12 cellular contexts compared by ENCODE assay signal in genomic region chr15:55499158-55499557, GRCh38. TPM values are rescaled to one million over a fixed set of nuclear protein-coding genes. Genes with fewer than 3 reads are reported as not detected.
DNase-seq lines count a peak whose midpoint lies in the region; ATAC-seq, FAIRE-seq and TF ChIP-seq lines count a peak whose summit lies in the region.
"Had no signal": no experiment of that assay in that cellular context is flagged by ENCODE, and none has a peak within 500 bp of the region (broad histone marks: within the 10 kb centered on the region; RNA-seq: fewer than 3 reads in every experiment).

No MANE protein-coding gene starts in this region.

- no peak for TF ChIP-seq RAD21 in HepG2 (CRISPR knock-in tag; IDR thresholded peaks at IDR 0.05)

- intact Hi-C loops in HepG2 (cut with micrococcal nuclease; ENCODE audit: unreplicated experiment) (no loop called here), right lobe of liver (cut with DNase I) (no loop called here), OCI-LY7 (cut with micrococcal nuclease; ENCODE audit: unreplicated experiment) (no loop called here), endothelial cell of umbilical vein (cut with micrococcal nuclease) (no loop called here), stomach (cut with DNase I; ENCODE audit: low total_unique reads) (no loop called here)

- TF ChIP-seq POLR2A in HepG2 (IDR thresholded peaks at IDR 0.05; ENCODE audit: insufficient read depth in 1 of 2, low read depth in 2 of 2, low read length in 2 of 2) (no peak), right lobe of liver (IDR thresholded peaks at IDR 0.05) (no peak), endothelial cell of umbilical vein (IDR thresholded peaks at IDR 0.05; ENCODE audit: low read depth, low read length) (no peak), H54 (IDR thresholded peaks at IDR 0.05; ENCODE audit: low read depth, low read length) (no peak), stomach (IDR thresholded peaks at IDR 0.05) (no peak)

- in situ Hi-C loops in HepG2 (cut with HindIII; ENCODE audit: extremely low pct_ligation_motif_present, low pct_unique_long_range_greater_than_20kb) = no loop called here

- H3K36me3 ChIP-seq in HepG2 (replicated peaks in 1 of 2; ENCODE audit: control insufficient read depth in 1 of 2, insufficient read depth in 2 of 2, low read length in 2 of 2) (no peaks in the 10 kb centered on the region), right lobe of liver (no peaks in the 10 kb centered on the region), OCI-LY7 (ENCODE audit: insufficient read depth, low read length) (no peaks in the 10 kb centered on the region), endothelial cell of umbilical vein (ENCODE audit: control insufficient read depth in 2 of 2, extremely low read depth in 1 of 2, insufficient read depth in 2 of 2, low read length in 2 of 2) (no peaks in the 10 kb centered on the region), stomach (no peaks in the 10 kb centered on the region)

- no peak for TF ChIP-seq EP300 in HepG2 (IDR thresholded peaks at IDR 0.05; ENCODE audit: low read depth in 2 of 2, low read length in 2 of 2)
- no peak for TF ChIP-seq EP300 in HepG2 (CRISPR knock-in tag; IDR thresholded peaks at IDR 0.05; ENCODE audit: borderline replicate concordance)
- TF ChIP-seq EP300 in stomach (IDR thresholded peaks at IDR 0.05) = no peak

- POLR2A ChIA-PET in HepG2 (lab: Yijun Ruan, JAX) (no interaction called here), OCI-LY7 (lab: Charles Lee) (no interaction called here), endothelial cell of umbilical vein (lab: Charles Lee) (no interaction called here)

- ATAC-seq in HepG2 (no peak), right lobe of liver (no peak)

- TF ChIP-seq CTCF in HepG2 (CRISPR knock-in tag; IDR thresholded peaks at IDR 0.05) = no peak
- no peak for TF ChIP-seq CTCF in right lobe of liver (IDR thresholded peaks at IDR 0.05)
- no peak for TF ChIP-seq CTCF in OCI-LY7 (conservative IDR thresholded peaks at IDR 0.05; ENCODE audit: low read length)
- TF ChIP-seq CTCF in endothelial cell of umbilical vein (IDR thresholded peaks at IDR 0.05; ENCODE audit: extremely low read depth in 1 of 2, insufficient read depth in 1 of 2, low read depth in 1 of 2, low read length in 2 of 2) = no peak
- no peak for TF ChIP-seq CTCF in stomach (IDR thresholded peaks at IDR 0.05)

- DNase-seq in HepG2 (ENCODE audit: low spot score) = no peak
- DNase-seq in right lobe of liver = no peak
- no peak for DNase-seq in OCI-LY7 (ENCODE audit: low spot score)
- no peak for DNase-seq in endothelial cell of umbilical vein (ENCODE audit: low read depth, low spot score)
- DNase-seq in retina = no peak
- no peak for DNase-seq in GOT3 (lab: John Stamatoyannopoulos, UW)
- no peak for DNase-seq in H54 (ENCODE audit: insufficient read length, low spot score)
- no peak for DNase-seq in stomach
- DNase-seq: cerebellar nuclear complex, NCI-H2029 treated with DMSO at 0.1 percent for 48 hours had no signal

- H3K9me3 ChIP-seq in HepG2 (ENCODE audit: low read length) (no peaks in the 10 kb centered on the region), right lobe of liver (peaks cover 0 to 2% (median 0%) of the 10 kb centered on the region in 4 donors), OCI-LY7 (ENCODE audit: low read length) (no peaks in the 10 kb centered on the region), endothelial cell of umbilical vein (replicated peaks; ENCODE audit: control insufficient read depth, insufficient read depth, low read length) (no peaks in the 10 kb centered on the region), stomach (peaks cover 0 to 1% (median 0%) of the 10 kb centered on the region in 4 donors)

- dilution Hi-C loops in endothelial cell of umbilical vein (cut with MboI; ENCODE audit: extremely low pct_ligation_motif_present, low sequenced_read_pairs) = no loop called here

- no peaks in the 10 kb centered on the region for H4K20me1 ChIP-seq in HepG2 (ENCODE audit: insufficient read depth, low read length)
- no peaks in the 10 kb centered on the region for H4K20me1 ChIP-seq in OCI-LY7 (ENCODE audit: insufficient read depth, low read length)
- H4K20me1 ChIP-seq in endothelial cell of umbilical vein (replicated peaks; ENCODE audit: control insufficient read depth, extremely low read depth, insufficient read depth, low read length) = no peaks in the 10 kb centered on the region

- H3K27me3 ChIP-seq in HepG2 (ENCODE audit: control insufficient read depth in 1 of 2, insufficient read depth in 2 of 2, low read length in 2 of 2) = no peaks in the 10 kb centered on the region
- no peaks in the 10 kb centered on the region for H3K27me3 ChIP-seq in right lobe of liver
- H3K27me3 ChIP-seq in endothelial cell of umbilical vein (ENCODE audit: control insufficient read depth in 2 of 2, insufficient read depth in 2 of 2, low read length in 2 of 2) = peaks cover 0 to 3% of the 10 kb centered on the region in 2 experiments
- no peaks in the 10 kb centered on the region for H3K27me3 ChIP-seq in stomach

- no peaks in the 10 kb centered on the region for H3K9me2 ChIP-seq in OCI-LY7 (ENCODE audit: insufficient read depth, low read length)

- H3K79me2 ChIP-seq in HepG2 (ENCODE audit: insufficient read depth, low read length) (no peaks in the 10 kb centered on the region), OCI-LY7 (ENCODE audit: insufficient read depth, low read depth, low read length) (no peaks in the 10 kb centered on the region), endothelial cell of umbilical vein (ENCODE audit: control insufficient read depth, insufficient read depth, low read length) (no peaks in the 10 kb centered on the region)

- FAIRE-seq in HepG2 (lab: Jason Lieb, UNC) (no peak), endothelial cell of umbilical vein (lab: Jason Lieb, UNC) (no peak), H54 (lab: Jason Lieb, UNC) (no peak)
- FAIRE-seq: islet of Langerhans, RCC 7860 had no signal

- H3K9me1 ChIP-seq in endothelial cell of umbilical vein (replicated peaks; ENCODE audit: control insufficient read depth, extremely low read depth, insufficient read depth, low read length) = no peaks in the 10 kb centered on the region

- BruUV-seq in HepG2 (replicated peaks; lab: Mats Ljungman, UMichigan) (no TSS peak), OCI-LY7 (replicated peaks; lab: Mats Ljungman, UMichigan) (no TSS peak), endothelial cell of umbilical vein (replicated peaks; lab: Mats Ljungman, UMichigan) (no TSS peak)

- H3K9ac ChIP-seq in HepG2 (ENCODE audit: insufficient read depth, low read depth, low read length) (no peak overlapping the region), endothelial cell of umbilical vein (replicated peaks; ENCODE audit: extremely low read depth, insufficient read depth, low read length) (no peak overlapping the region)

- CTCF ChIA-PET in HepG2 (lab: Yijun Ruan, JAX; ENCODE audit: low intra/inter-chr PET ratio, low total read pairs) (no interaction called here), OCI-LY7 (lab: Charles Lee; ENCODE audit: unreplicated experiment) (no interaction called here), endothelial cell of umbilical vein (lab: Charles Lee) (interaction anchor here (2.2 kb wide), 1 partner anchor 15 kb away, joined by 8 read pairs; no protein-coding TSS in a partner anchor)

- peaks cover 20% of the 10 kb centered on the region for H3K4me1 ChIP-seq in HepG2 (ENCODE audit: insufficient read depth, low read length)
- no peaks in the 10 kb centered on the region for H3K4me1 ChIP-seq in right lobe of liver
- H3K4me1 ChIP-seq in OCI-LY7 (ENCODE audit: insufficient read depth, low read length, poor library complexity, severe bottlenecking) = peaks cover 4% of the 10 kb centered on the region
- peaks cover 33% of the 10 kb centered on the region for H3K4me1 ChIP-seq in endothelial cell of umbilical vein (ENCODE audit: control insufficient read depth, extremely low read depth, insufficient read depth, low read length)
- peaks cover 3 to 19% (median 10%) of the 10 kb centered on the region in 4 donors for H3K4me1 ChIP-seq in stomach

- H3K4me3 ChIP-seq in HepG2 (replicated peaks in 1 of 3; ENCODE audit: insufficient read depth in 1 of 3, low read depth in 2 of 3, low read length in 3 of 3) (no peak overlapping the region), right lobe of liver (no peak overlapping the region), OCI-LY7 (ENCODE audit: low read depth, low read length, poor library complexity, severe bottlenecking) (no peak overlapping the region), endothelial cell of umbilical vein (replicated peaks in 1 of 3; ENCODE audit: insufficient read depth in 1 of 3, low read depth in 1 of 3, low read length in 3 of 3) (no peak overlapping the region), stomach (no peak overlapping the region)

- H3K4me2 ChIP-seq in HepG2 (ENCODE audit: low read depth, low read length) (peak overlapping the region; percentile 97), OCI-LY7 (ENCODE audit: low read length) (no peak overlapping the region), endothelial cell of umbilical vein (ENCODE audit: insufficient read depth, low read length) (peak overlapping the region; percentile 34)

- no peak overlapping the region for H3K27ac ChIP-seq in HepG2 (ENCODE audit: extremely low read length, insufficient read depth, low read length)
- no peak overlapping the region for H3K27ac ChIP-seq in right lobe of liver
- H3K27ac ChIP-seq in OCI-LY7 (ENCODE audit: low read depth, low read length, poor library complexity, severe bottlenecking) = no peak overlapping the region
- H3K27ac ChIP-seq in endothelial cell of umbilical vein (ENCODE audit: insufficient read depth, low read depth, low read length) = no peak overlapping the region
- no peak overlapping the region for H3K27ac ChIP-seq in stomach

- H2AFZ ChIP-seq in HepG2 (ENCODE audit: low read length) (peak overlapping the region; percentile 49), OCI-LY7 (ENCODE audit: low read length) (peak overlapping the region; percentile 76; the same call in 1 of the 2 replicates), endothelial cell of umbilical vein (ENCODE audit: low read depth, low read length) (peak overlapping the region; percentile 39)

- WGBS in HepG2 (ENCODE audit: low lambda C conversion rate) = 69% methylated on average over 8 of the region's 8 CpGs
- 67% methylated on average over 7 of the region's 8 CpGs for WGBS in right lobe of liver (ENCODE audit: insufficient coverage, low coverage, low lambda C conversion rate, missing lambda C conversion rate)
- WGBS in stomach, 5 donors = 68 to 74% (median 73%) methylated on average over 8 of the region's 8 CpGs

RNA-seq across cellular contexts. Expression of gene DNAAF4, which starts 8.9 kb away (rescaled TPM):
- total RNA-seq in HepG2 (2016; rRNA removed; fragmentation: Illumina TruSeq; extraction: Trizol) = 0.75 and 2.6 TPM in 2 replicates
- not detected in 2 replicates for total RNA-seq in HepG2 (2016; cell fraction: cytosol; rRNA removed; fragmentation: Illumina TruSeq; extraction: Trizol; ENCODE audit: low read depth)
- total RNA-seq in HepG2 (2016; cell fraction: insoluble cytoplasmic fraction; rRNA removed; fragmentation: Illumina TruSeq; extraction: Trizol) = 1.1 and 1.8 TPM in 2 replicates
- 0.24 and 0.59 TPM in 2 replicates for total RNA-seq in HepG2 (2016; cell fraction: membrane; rRNA removed; fragmentation: Illumina TruSeq; extraction: Trizol)
- total RNA-seq in HepG2 (2016; cell fraction: nucleus; rRNA removed; fragmentation: Illumina TruSeq; extraction: Trizol) = 1.3 TPM in 1 of 2 replicates, not detected in the other
- 0.21 and 0.65 TPM in 2 replicates for polyA plus RNA-seq in HepG2 (2011; rRNA removed)
- polyA plus RNA-seq in HepG2 (2011; cell fraction: cytosol; rRNA removed) = 0.27 and 0.64 TPM in 2 replicates
- 0.12 TPM in 1 of 2 replicates, not detected in the other for polyA plus RNA-seq in HepG2 (2011; cell fraction: nucleus; rRNA removed)
- 0.27 and 0.42 TPM in 2 replicates for polyA plus RNA-seq in HepG2 (2012)
- 0.19 and 0.60 TPM in 2 replicates for polyA plus RNA-seq in HepG2 (2016; cell fraction: cytosol; fragmentation: Illumina TruSeq; extraction: Trizol; ENCODE audit: low read depth)
- 2.4 and 2.7 TPM in 2 replicates for polyA plus RNA-seq in HepG2 (2016; cell fraction: insoluble cytoplasmic fraction; fragmentation: Illumina TruSeq; extraction: Trizol; ENCODE audit: low read depth)
- 0.45 and 0.74 TPM in 2 replicates for polyA plus RNA-seq in HepG2 (2016; cell fraction: membrane; fragmentation: Illumina TruSeq; extraction: Trizol; ENCODE audit: low read depth)
- 1.0 and 1.4 TPM in 2 replicates for polyA plus RNA-seq in HepG2 (2016; cell fraction: nucleus; fragmentation: Illumina TruSeq; extraction: Trizol; ENCODE audit: insufficient read depth, low read depth)
- 0.20 and 2.0 TPM in 2 replicates for polyA minus RNA-seq in HepG2 (2011; rRNA and poly(A)+ RNA removed; ENCODE audit: low replicate concordance)
- not detected in 2 replicates for polyA minus RNA-seq in HepG2 (2011; cell fraction: cytosol; rRNA and poly(A)+ RNA removed)
- 0.77 and 0.99 TPM in 2 replicates for polyA minus RNA-seq in HepG2 (2011; cell fraction: nucleus; rRNA and poly(A)+ RNA removed)
- total RNA-seq in right lobe of liver = under 1 TPM in 1 of 6 experiments, not detected in 5; 0.19 TPM
- 0.79 TPM in 1 of 2 replicates, not detected in the other for total RNA-seq in OCI-LY7 (2014; rRNA removed; shearing (Covaris generic))
- not detected in 2 replicates for total RNA-seq in OCI-LY7 (2022)
- total RNA-seq in endothelial cell of umbilical vein = 4.0 and 4.6 TPM in 2 replicates
- 2.1 and 3.4 TPM in 2 replicates for polyA plus RNA-seq in endothelial cell of umbilical vein
- 3.0 and 5.5 TPM in 2 replicates for polyA plus RNA-seq in endothelial cell of umbilical vein (2011; cell fraction: cytosol; rRNA removed)
- 2.5 and 4.7 TPM in 2 replicates for polyA plus RNA-seq in endothelial cell of umbilical vein (2011; cell fraction: nucleus; rRNA removed)
- polyA plus RNA-seq in endothelial cell of umbilical vein (2012) = 3.8 and 4.7 TPM in 2 replicates
- polyA minus RNA-seq in endothelial cell of umbilical vein = 3.8 and 5.2 TPM in 2 replicates
- polyA minus RNA-seq in endothelial cell of umbilical vein (2011; cell fraction: cytosol; rRNA and poly(A)+ RNA removed) = 0.61 TPM
- 3.3 and 8.9 TPM in 2 replicates for polyA minus RNA-seq in endothelial cell of umbilical vein (2011; cell fraction: nucleus; rRNA and poly(A)+ RNA removed)
- 1 to 10 TPM in 2 of 5 donors, not detected in 3; 1.3 to 8.9 TPM for total RNA-seq in stomach
- polyA plus RNA-seq in stomach = 1 to 10 TPM; 1.0 to 1.8 (median 1.2) TPM
